Comparison of ENCODE assay signal across 18 cellular contexts in genomic region chr7:17520941-17521340, GRCh38.
DNase-seq lines count a peak whose midpoint lies in the region; ATAC-seq and TF ChIP-seq lines count a peak whose summit lies in the region.
"Had no signal": no experiment of that assay in that cellular context is flagged by ENCODE, and none has a peak within 500 bp of the region (broad histone marks: within the 10 kb centered on the region; RNA-seq: fewer than 3 reads in every experiment).

No MANE protein-coding gene starts in this region.

- no peaks in the 10 kb centered on the region for H3K9me3 Mint-ChIP-seq in activated T-cell treated with anti-CD3 and anti-CD28 coated beads, Interleukin-2, amount 50 U/mL, for 4 hours
- H3K9me3 Mint-ChIP-seq: activated naive CD4-positive, alpha-beta T cell treated with anti-CD3 and anti-CD28 coated beads for 36 hours; nephron progenitor cell had no signal

- H3K27ac ChIP-seq in BLaER1 (no peak overlapping the region), OCI-LY3 (ENCODE audit: low read length) (peak overlapping the region; percentile 5; the same call in 1 of the 2 replicates), fibroblast of lung (ENCODE audit: insufficient read depth, low read length) (no peak overlapping the region)
- H3K27ac ChIP-seq: WERI-Rb-1 had no signal

- H3K4me3 Mint-ChIP-seq in activated T-cell treated with anti-CD3 and anti-CD28 coated beads, Interleukin-2, amount 50 U/mL, for 4 hours, result no peak overlapping the region
- H3K4me3 Mint-ChIP-seq: activated naive CD4-positive, alpha-beta T cell treated with anti-CD3 and anti-CD28 coated beads for 36 hours; nephron progenitor cell had no signal

- TF ChIP-seq CTCF in OCI-LY3 (IDR thresholded peaks at IDR 0.05; ENCODE audit: low read depth, low read length), result no peak
- no peak for TF ChIP-seq CTCF in fibroblast of lung (conservative IDR thresholded peaks at IDR 0.05 in 1 of 2, IDR thresholded peaks at IDR 0.05 in 1 of 2; ENCODE audit: low read depth in 1 of 2, low read length in 2 of 2)

- H2AFZ ChIP-seq in OCI-LY3 (ENCODE audit: low read depth, low read length) (no peak overlapping the region), fibroblast of lung (ENCODE audit: low read length) (no peak overlapping the region)

- H3K36me3 ChIP-seq in BLaER1 (no peaks in the 10 kb centered on the region), OCI-LY3 (replicated peaks; ENCODE audit: low read depth, low read length) (peaks cover 4% of the 10 kb centered on the region), fibroblast of lung (ENCODE audit: control insufficient read depth, insufficient read depth, low read length) (no peaks in the 10 kb centered on the region)
- H3K36me3 ChIP-seq: sigmoid colon, WERI-Rb-1 had no signal

- H4K20me1 ChIP-seq in BLaER1 (no peaks in the 10 kb centered on the region), OCI-LY3 (ENCODE audit: insufficient read depth, low read length) (no peaks in the 10 kb centered on the region), fibroblast of lung (ENCODE audit: control insufficient read depth, extremely low read depth, insufficient read depth, low read length) (no peaks in the 10 kb centered on the region)

- H3K27me3 ChIP-seq in BLaER1 (no peaks in the 10 kb centered on the region), OCI-LY3 (ENCODE audit: low read depth, low read length) (no peaks in the 10 kb centered on the region), fibroblast of lung (ENCODE audit: control insufficient read depth, insufficient read depth, low read length) (no peaks in the 10 kb centered on the region)
- H3K27me3 ChIP-seq: sigmoid colon had no signal

- no peak for ATAC-seq in GM21381 (IDR thresholded peaks at IDR 0.05; ENCODE audit: unreplicated experiment)
- no peak for ATAC-seq in activated T-cell treated with anti-CD3 and anti-CD28 coated beads, Interleukin-2, amount 50 U/mL, for 4 hours

- H3K36me3 Mint-ChIP-seq in activated T-cell treated with anti-CD3 and anti-CD28 coated beads, Interleukin-2, amount 50 U/mL, for 4 hours (ENCODE audit: insufficient read depth), result no peaks in the 10 kb centered on the region

- H3K9me3 ChIP-seq in BLaER1 (peaks cover 4% of the 10 kb centered on the region; the same call in 1 of the 2 replicates), OCI-LY3 (ENCODE audit: insufficient read depth, low read length) (no peaks in the 10 kb centered on the region), fibroblast of lung (ENCODE audit: control insufficient read depth, insufficient read depth, low read depth, low read length) (no peaks in the 10 kb centered on the region)
- H3K9me3 ChIP-seq: sigmoid colon had no signal

- H3K4me2 ChIP-seq in BLaER1 (peak overlapping the region; percentile 42), OCI-LY3 (ENCODE audit: low read length) (peak overlapping the region; percentile 50), fibroblast of lung (ENCODE audit: extremely low read depth, insufficient read depth, low read length) (peak overlapping the region; percentile 48)

- H3K4me3 ChIP-seq in BLaER1 (no peak overlapping the region), OCI-LY3 (ENCODE audit: low read length) (peak overlapping the region; percentile 20; the same call in 1 of the 2 replicates), fibroblast of lung (replicated peaks in 1 of 4; ENCODE audit: control extremely low read depth in 1 of 4, insufficient read depth in 1 of 4, low read depth in 3 of 4, low read length in 4 of 4) (no peak overlapping the region)
- H3K4me3 ChIP-seq: sigmoid colon had no signal

- H3K4me1 ChIP-seq in BLaER1 (peaks cover 21% of the 10 kb centered on the region), OCI-LY3 (ENCODE audit: low read length) (peaks cover 51% of the 10 kb centered on the region), fibroblast of lung (ENCODE audit: control insufficient read depth, extremely low read depth, insufficient read depth, low read length) (peaks cover 14% of the 10 kb centered on the region)

- peaks cover 2% of the 10 kb centered on the region for H3K27me3 Mint-ChIP-seq in activated T-cell treated with anti-CD3 and anti-CD28 coated beads, Interleukin-2, amount 50 U/mL, for 4 hours (ENCODE audit: low read depth)

- H3K9ac ChIP-seq in BLaER1 (no peak overlapping the region), OCI-LY3 (ENCODE audit: low read length) (peak overlapping the region; percentile 81; the same call in 1 of the 2 replicates), fibroblast of lung (ENCODE audit: insufficient read depth, low read length) (no peak overlapping the region)

- H3K4me1 Mint-ChIP-seq in activated T-cell treated with anti-CD3 and anti-CD28 coated beads, Interleukin-2, amount 50 U/mL, for 4 hours (ENCODE audit: low read depth), result peaks cover 2% of the 10 kb centered on the region
- H3K4me1 Mint-ChIP-seq: nephron progenitor cell had no signal

- DNase-seq in fibroblast of lung (ENCODE audit: low read depth in 2 of 2) (peak in 1 of 2 donors; percentile 67), renal cortical epithelial cell (ENCODE audit: low read depth) (peak; percentile 44), NCI-H2227 (lab: John Stamatoyannopoulos, UW; ENCODE audit: unreplicated experiment) (no peak), NCI-H526 (lab: John Stamatoyannopoulos, UW) (no peak)
- DNase-seq in activated T-cell treated with anti-CD3 and anti-CD28 coated beads, Interleukin-2, amount 50 U/mL, for 4 hours, result no peak
- DNase-seq: activated naive CD4-positive, alpha-beta T cell treated with anti-CD3 and anti-CD28 coated beads for 36 hours; caudate nucleus; DMS 273 treated with DMSO at 0.1 percent for 48 hours; GOT3; NCI-H1048; NCI-H2227 treated with DMSO at 0.1 percent for 48 hours; nephron progenitor cell; sigmoid colon; stimulated activated naive CD4-positive, alpha-beta T cell treated with Interleukin-2 at 50 U/mL for 16 hours; WERI-Rb-1 had no signal

- H3K79me2 ChIP-seq in OCI-LY3 (ENCODE audit: low read length) (peaks cover 18% of the 10 kb centered on the region; the same call in 1 of the 2 replicates), fibroblast of lung (ENCODE audit: control insufficient read depth, insufficient read depth, low read length) (no peaks in the 10 kb centered on the region)
